ENCODE assay signal across 21 cellular contexts in the genomic region with DNA sequence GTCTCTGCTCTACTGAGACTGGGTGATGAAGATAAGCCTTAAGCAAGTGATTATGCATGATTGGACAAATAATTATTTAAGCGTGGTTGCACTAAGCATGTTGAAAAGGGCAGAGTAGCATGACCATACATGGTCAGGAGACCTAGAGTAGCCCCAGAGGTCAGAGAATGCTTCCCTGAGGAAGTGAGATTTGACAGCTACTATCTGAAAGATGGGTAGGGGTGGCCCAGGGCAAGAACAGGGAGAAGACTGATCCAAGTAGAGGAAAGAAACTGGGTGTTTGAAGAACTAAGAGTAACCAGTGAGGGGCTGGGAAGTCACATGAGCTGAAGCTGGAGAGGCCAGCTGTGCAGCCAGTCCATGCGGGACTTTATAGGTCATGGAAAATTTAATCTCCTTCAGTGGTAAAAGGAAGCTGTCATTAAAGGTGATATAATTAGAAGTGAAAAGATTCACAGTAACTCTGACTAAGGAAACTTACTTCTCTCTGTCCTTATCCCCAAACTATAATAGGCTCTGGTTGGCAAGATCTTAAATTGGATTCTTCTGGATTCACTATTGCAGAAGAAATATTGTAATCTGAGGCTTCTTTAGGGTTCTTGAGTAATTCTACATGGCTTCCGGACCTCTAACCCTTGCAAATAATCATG. TPM values are rescaled to one million over a fixed set of nuclear protein-coding genes. Genes with fewer than 3 reads are reported as not detected.
A peak's percentile ranks its signal among the peaks of the same experiment; 100 is the strongest.
DNase-seq lines count a peak whose midpoint lies in the region; ATAC-seq, FAIRE-seq and TF ChIP-seq lines count a peak whose summit lies in the region.
"Had no signal": no experiment of that assay in that cellular context is flagged by ENCODE, and none has a peak within 500 bp of the region (broad histone marks: within the 10 kb centered on the region; RNA-seq: fewer than 3 reads in every experiment).

No MANE protein-coding gene starts in this region.

- H4K91ac ChIP-seq in H9 (ENCODE audit: insufficient read length, low read depth, low read length): no peak overlapping the region

- no peaks in the 10 kb centered on the region for H3K23me2 ChIP-seq in H9 (ENCODE audit: insufficient read length, low read depth, low read length, poor library complexity, severe bottlenecking)

- no peak overlapping the region for H2BK5ac ChIP-seq in H9 (ENCODE audit: insufficient read length, low read length)

- H3K27me3 ChIP-seq in adipocyte (replicated peaks; ENCODE audit: control insufficient read depth, insufficient read depth, low read length) (no peaks in the 10 kb centered on the region), keratinocyte (ENCODE audit: control insufficient read depth, extremely low read depth, insufficient read depth, low read length) (no peaks in the 10 kb centered on the region), thyroid gland (no peaks in the 10 kb centered on the region), H9 (ENCODE audit: insufficient read depth, low read length) (no peaks in the 10 kb centered on the region)

- H2AK5ac ChIP-seq in H9 (ENCODE audit: insufficient read length, low read length): no peak overlapping the region

- H3K27me3 Mint-ChIP-seq in H9 (ENCODE audit: low read depth): no peaks in the 10 kb centered on the region

- no peaks in the 10 kb centered on the region for H3K79me1 ChIP-seq in H9 (ENCODE audit: insufficient read depth, low read depth, low read length, poor library complexity, severe bottlenecking)

- no peak overlapping the region for H3K56ac ChIP-seq in H9 (ENCODE audit: insufficient read length, low read depth, low read length)

- FAIRE-seq in keratinocyte (lab: Jason Lieb, UNC) (peak; percentile 5), kidney (lab: Jason Lieb, UNC) (no peak)
- FAIRE-seq: A204.1, GM18507, RCC 7860 had no signal

- intact Hi-C loops in thyroid gland (cut with DNase I): no loop called here
- intact Hi-C loops in kidney (cut with DNase I): no loop called here

- no peak overlapping the region for H2BK15ac ChIP-seq in H9 (ENCODE audit: low read depth, low read length)

- H2AFZ ChIP-seq in keratinocyte (ENCODE audit: control insufficient read depth, low read length) (no peak overlapping the region), H9 (ENCODE audit: low read length) (no peak overlapping the region)

- H3K9me3 ChIP-seq in adipocyte (ENCODE audit: control insufficient read depth, low read length) (no peaks in the 10 kb centered on the region), keratinocyte (ENCODE audit: control insufficient read depth, low read depth, low read length) (no peaks in the 10 kb centered on the region), thyroid gland (no peaks in the 10 kb centered on the region), H9 (ENCODE audit: control insufficient read depth, low read depth, low read length) (no peaks in the 10 kb centered on the region), kidney (ENCODE audit: control insufficient read depth in 1 of 2, low read length in 2 of 2) (no peaks in the 10 kb centered on the region)

- H3K79me2 ChIP-seq in keratinocyte (ENCODE audit: control insufficient read depth, insufficient read depth, low read length) (no peaks in the 10 kb centered on the region), H9 (ENCODE audit: insufficient read depth, low read length) (no peaks in the 10 kb centered on the region)

- no peak overlapping the region for H3K27ac ChIP-seq in keratinocyte (ENCODE audit: control insufficient read depth, insufficient read depth, low read length)
- H3K27ac ChIP-seq in thyroid gland: no peak overlapping the region
- no peak overlapping the region for H3K27ac ChIP-seq in H9 (ENCODE audit: insufficient read length, low read depth, low read length)
- no peak overlapping the region for H3K27ac ChIP-seq in kidney (ENCODE audit: low read depth in 2 of 2, low read length in 2 of 2)
- H3K27ac ChIP-seq: KMS-11 had no signal

- peak; percentile 44 for ATAC-seq in HG03175 (IDR thresholded peaks at IDR 0.05; ENCODE audit: unreplicated experiment)
- ATAC-seq: HCT116 had no signal

- no peak overlapping the region for H3K4ac ChIP-seq in H9 (ENCODE audit: low read depth, low read length)

- 78 to 83% methylated on average over 3 of the region's 3 CpGs for WGBS in thyroid gland, 2 donors
- WGBS in H9 (ENCODE audit: extremely low coverage, insufficient read length, low lambda C conversion rate): no CpG with 5 or more reads among the region's 3 CpGs

- H4K20me1 ChIP-seq in keratinocyte (ENCODE audit: control insufficient read depth, extremely low read depth, insufficient read depth, low read length) (no peaks in the 10 kb centered on the region), H9 (ENCODE audit: control insufficient read depth, insufficient read depth, insufficient read length) (no peaks in the 10 kb centered on the region)

- no peak overlapping the region; a peak in 1 of 7 replicates for H3K27ac Mint-ChIP-seq in H9
- H3K27ac Mint-ChIP-seq: CD14-positive monocyte had no signal

- H2BK12ac ChIP-seq in H9 (ENCODE audit: insufficient read length, low read depth, low read length): no peak overlapping the region

- no peaks in the 10 kb centered on the region for H3K4me1 Mint-ChIP-seq in H9

- no peak overlapping the region for H2BK20ac ChIP-seq in H9 (ENCODE audit: low read depth, low read length, poor library complexity, severe bottlenecking)

- no peak overlapping the region for H3K23ac ChIP-seq in H9 (ENCODE audit: insufficient read length, low read depth, low read length)

- H3K4me1 ChIP-seq in adipocyte (ENCODE audit: control insufficient read depth, insufficient read depth, low read length) (peaks cover 25% of the 10 kb centered on the region), keratinocyte (ENCODE audit: control insufficient read depth, extremely low read depth, insufficient read depth, low read length) (no peaks in the 10 kb centered on the region), thyroid gland (no peaks in the 10 kb centered on the region), H9 (ENCODE audit: insufficient read depth, low read length) (no peaks in the 10 kb centered on the region), kidney (ENCODE audit: control insufficient read depth in 1 of 2, insufficient read depth in 1 of 2, low read depth in 1 of 2, low read length in 2 of 2) (no peaks in the 10 kb centered on the region)

- H3K9me1 ChIP-seq in keratinocyte (ENCODE audit: control insufficient read depth, extremely low read depth, insufficient read depth, low read length): no peaks in the 10 kb centered on the region

- no peak overlapping the region for H3K14ac ChIP-seq in H9 (ENCODE audit: insufficient read depth, low read length)

- no peak overlapping the region for H3K18ac ChIP-seq in H9 (ENCODE audit: insufficient read length, low read depth, low read length)

- H3K4me3 ChIP-seq in adipocyte (ENCODE audit: low read length) (no peak overlapping the region), keratinocyte (ENCODE audit: control insufficient read depth in 2 of 3, extremely low read depth in 1 of 3, insufficient read depth in 2 of 3, low read depth in 1 of 3, low read length in 3 of 3) (no peak overlapping the region), thyroid gland (replicated peaks in 1 of 3) (no peak overlapping the region), kidney (ENCODE audit: low read length in 2 of 2) (no peak overlapping the region)

- TF ChIP-seq CTCF in keratinocyte (optimal IDR thresholded peaks at IDR 0.05 in 1 of 3, IDR thresholded peaks at IDR 0.05 in 1 of 3, conservative IDR thresholded peaks at IDR 0.05 in 1 of 3; ENCODE audit: extremely low read depth in 1 of 3, insufficient read depth in 2 of 3, low read length in 3 of 3): no peak
- no peak for TF ChIP-seq CTCF in thyroid gland (IDR thresholded peaks at IDR 0.05)
- no peak for TF ChIP-seq CTCF in H9 (conservative IDR thresholded peaks at IDR 0.05)
- TF ChIP-seq CTCF in kidney (IDR thresholded peaks at IDR 0.05; ENCODE audit: borderline replicate concordance, extremely low read depth, insufficient read depth): no peak

- H3K9me3 Mint-ChIP-seq in H9: no peaks in the 10 kb centered on the region

- DNase-seq in GF-D8 (lab: John Stamatoyannopoulos, UW) (peak; percentile 86), adipocyte (ENCODE audit: low read depth) (peak; percentile 37), keratinocyte (ENCODE audit: low read depth, low spot score) (no peak), activated gamma-delta T cell (lab: John Stamatoyannopoulos, UW) (no peak), thyroid gland (no peak), H9 (no peak), kidney (no peak)
- DNase-seq: COR-L47, DMS153, EL, NCI-H187 treated with DMSO at 0.1 percent for 48 hours, NCI-H446 treated with DMSO at 0.1 percent for 48 hours, NCI-H748 treated with DMSO at 0.1 percent for 48 hours, SHP77 had no signal

- no peaks in the 10 kb centered on the region for H3K36me3 ChIP-seq in adipocyte (ENCODE audit: control insufficient read depth, insufficient read depth, low read length, severe bottlenecking)
- H3K36me3 ChIP-seq in keratinocyte (ENCODE audit: control insufficient read depth in 2 of 2, extremely low read depth in 1 of 2, insufficient read depth in 2 of 2, low read length in 2 of 2): no peaks in the 10 kb centered on the region
- H3K36me3 ChIP-seq in thyroid gland: no peaks in the 10 kb centered on the region
- H3K36me3 ChIP-seq in kidney (ENCODE audit: control insufficient read depth in 1 of 2, insufficient read depth in 2 of 2, low read length in 2 of 2): no peaks in the 10 kb centered on the region

- dilution Hi-C loops in keratinocyte (cut with MboI; ENCODE audit: extremely low pct_ligation_motif_present, low sequenced_read_pairs): no loop called here

- H3T11ph ChIP-seq in H9 (ENCODE audit: low read length): no peak overlapping the region

- TF ChIP-seq POLR2A in thyroid gland (IDR thresholded peaks at IDR 0.05): no peak

- no peak overlapping the region for H4K5ac ChIP-seq in H9 (ENCODE audit: insufficient read length, low read depth, low read length)

- H3K4me2 ChIP-seq in keratinocyte (ENCODE audit: control insufficient read depth, extremely low read depth, insufficient read depth, low read depth, low read length) (no peak overlapping the region), H9 (ENCODE audit: insufficient read depth, insufficient read length, low read length) (no peak overlapping the region)
- H3K4me2 ChIP-seq: KMS-11 had no signal

- no peak overlapping the region for H3K4me3 Mint-ChIP-seq in H9
- H3K4me3 Mint-ChIP-seq: CD14-positive monocyte had no signal

- no peak overlapping the region for H2BK120ac ChIP-seq in H9 (ENCODE audit: low read depth, low read length, poor library complexity, severe bottlenecking)

- H3K9ac ChIP-seq in adipocyte (ENCODE audit: low read length) (no peak overlapping the region), keratinocyte (ENCODE audit: control insufficient read depth, extremely low read depth, insufficient read depth, low read length) (no peak overlapping the region), H9 (ENCODE audit: extremely low read depth, insufficient read length, low read length) (no peak overlapping the region), kidney (ENCODE audit: low read length in 2 of 2) (no peak overlapping the region)
- H3K9ac ChIP-seq: KMS-11 had no signal

- no peaks in the 10 kb centered on the region for H3K36me3 Mint-ChIP-seq in H9 (ENCODE audit: insufficient read depth in 1 of 3, low read depth in 3 of 3)
- H3K36me3 Mint-ChIP-seq: CD14-positive monocyte had no signal

- H4K8ac ChIP-seq in H9 (replicated peaks; ENCODE audit: insufficient read length, low read depth, low read length): no peak overlapping the region

RNA-seq across cellular contexts. Expression of a gene that starts 35.2 kb away (rescaled TPM):
- polyA plus RNA-seq in keratinocyte: 66.3 to 83.9 TPM (median 77.9 TPM) in 3 replicates
- 10.7 TPM for polyA plus RNA-seq in keratinocyte (2011; ENCODE audit: low read depth)
- 29.4 and 55.1 TPM in 2 replicates for polyA plus RNA-seq in keratinocyte (2011; cell fraction: cytosol; rRNA removed)
- 63.8 and 83.5 TPM in 2 replicates for polyA plus RNA-seq in keratinocyte (2011; cell fraction: nucleus; rRNA removed)
- 37.0 and 52.5 TPM in 2 replicates for polyA plus RNA-seq in keratinocyte (2012; ENCODE audit: low replicate concordance)
- 21.8 to 84.0 TPM (median 67.9 TPM) in 3 replicates for polyA minus RNA-seq in keratinocyte
- polyA minus RNA-seq in keratinocyte (2011; cell fraction: cytosol; rRNA and poly(A)+ RNA removed): 28.6 TPM
- polyA minus RNA-seq in keratinocyte (2011; cell fraction: nucleus; rRNA and poly(A)+ RNA removed): 27.6 and 63.0 TPM in 2 replicates
- total RNA-seq in thyroid gland: 10 to 100 TPM; 34.9 to 48.2 (median 41.5) TPM
- total RNA-seq in H9 (2021): 44.6 and 45.4 TPM in 2 replicates
- 48.0 TPM for total RNA-seq in kidney
- polyA plus RNA-seq in kidney (ENCODE audit: insufficient read depth, low read depth, low replicate concordance): 18.5 TPM

RNA-seq across cellular contexts. Expression of a gene that starts 35.4 kb away (rescaled TPM):
- polyA plus RNA-seq in keratinocyte (0.02 to 0.08 TPM (median 0.04 TPM) in 3 replicates), kidney (ENCODE audit: insufficient read depth, low read depth, low replicate concordance) (0.24 TPM)
- polyA plus RNA-seq in keratinocyte (2011; ENCODE audit: low read depth): not detected
- polyA plus RNA-seq in keratinocyte (2011; cell fraction: cytosol; rRNA removed): 0.01 and 0.04 TPM in 2 replicates
- 0.01 and 0.03 TPM in 2 replicates for polyA plus RNA-seq in keratinocyte (2011; cell fraction: nucleus; rRNA removed)
- polyA plus RNA-seq in keratinocyte (2012; ENCODE audit: low replicate concordance): 0.03 TPM in 1 of 2 replicates, not detected in the other
- polyA minus RNA-seq in keratinocyte: 0.03 to 0.59 TPM in 2 of 3 replicates, not detected in the other
- polyA minus RNA-seq in keratinocyte (2011; cell fraction: cytosol; rRNA and poly(A)+ RNA removed): not detected
- 0.08 and 0.11 TPM in 2 replicates for polyA minus RNA-seq in keratinocyte (2011; cell fraction: nucleus; rRNA and poly(A)+ RNA removed)
- total RNA-seq in thyroid gland (1 to 10 TPM in 2 of 4 donors, under 1 TPM in 2; 0.13 to 2.5 (median 1.5) TPM), H9 (2021) (0.09 and 0.11 TPM in 2 replicates), kidney (2.5 TPM)
- polyA plus RNA-seq: CD14-positive monocyte had no signal

Comparison
In these comparisons a context has a peak if more than half of its experiments do, and no peak if none do; other contexts are left out.
1. DNase-seq: peak in GF-D8 (single experiment) and adipocyte (single experiment); none in keratinocyte (single experiment), activated gamma-delta T cell (single experiment), thyroid gland (0 of 2), H9 (single experiment) and kidney (single experiment).